Comparison of ENCODE assay signal across 1 cellular context in the genomic region with DNA sequence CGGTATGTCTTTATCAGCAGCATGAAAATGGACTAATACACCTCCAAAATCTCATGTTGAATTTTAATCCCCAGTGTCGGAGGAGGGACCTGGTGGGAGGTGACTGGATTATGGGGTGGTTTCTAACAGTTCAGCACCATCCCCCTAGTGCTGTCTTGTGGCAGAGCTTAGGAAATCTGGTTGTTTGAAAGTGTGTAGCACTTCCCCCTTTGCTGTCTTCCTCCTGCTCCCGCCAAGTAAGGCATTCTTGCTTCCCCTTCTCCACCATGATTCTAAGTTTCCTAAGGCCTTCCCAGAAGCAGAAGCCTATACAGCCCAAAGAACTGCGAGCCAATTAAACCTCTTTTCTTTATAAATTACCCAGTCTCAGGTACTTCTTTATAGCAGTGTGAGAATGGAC.
TF ChIP-seq lines count a peak whose summit lies in the region.

No MANE protein-coding gene starts in this region.

TF ChIP-seq in IMR-90, 13 proteins besides CTCF, POLR2A, EP300 and RAD21 (continued from another document):
- TF ChIP-seq, protein P1, sequence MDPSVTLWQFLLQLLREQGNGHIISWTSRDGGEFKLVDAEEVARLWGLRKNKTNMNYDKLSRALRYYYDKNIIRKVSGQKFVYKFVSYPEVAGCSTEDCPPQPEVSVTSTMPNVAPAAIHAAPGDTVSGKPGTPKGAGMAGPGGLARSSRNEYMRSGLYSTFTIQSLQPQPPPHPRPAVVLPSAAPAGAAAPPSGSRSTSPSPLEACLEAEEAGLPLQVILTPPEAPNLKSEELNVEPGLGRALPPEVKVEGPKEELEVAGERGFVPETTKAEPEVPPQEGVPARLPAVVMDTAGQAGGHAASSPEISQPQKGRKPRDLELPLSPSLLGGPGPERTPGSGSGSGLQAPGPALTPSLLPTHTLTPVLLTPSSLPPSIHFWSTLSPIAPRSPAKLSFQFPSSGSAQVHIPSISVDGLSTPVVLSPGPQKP (IDR thresholded peaks at IDR 0.05; ENCODE audit: borderline replicate concordance, low read depth, low read length), result no peak
- TF ChIP-seq, protein P2, sequence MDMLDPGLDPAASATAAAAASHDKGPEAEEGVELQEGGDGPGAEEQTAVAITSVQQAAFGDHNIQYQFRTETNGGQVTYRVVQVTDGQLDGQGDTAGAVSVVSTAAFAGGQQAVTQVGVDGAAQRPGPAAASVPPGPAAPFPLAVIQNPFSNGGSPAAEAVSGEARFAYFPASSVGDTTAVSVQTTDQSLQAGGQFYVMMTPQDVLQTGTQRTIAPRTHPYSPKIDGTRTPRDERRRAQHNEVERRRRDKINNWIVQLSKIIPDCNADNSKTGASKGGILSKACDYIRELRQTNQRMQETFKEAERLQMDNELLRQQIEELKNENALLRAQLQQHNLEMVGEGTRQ (IDR thresholded peaks at IDR 0.05; ENCODE audit: low read depth, low read length), result no peak
- TF ChIP-seq MXI1 (IDR thresholded peaks at IDR 0.05; ENCODE audit: borderline replicate concordance, low read depth, low read length) (no peak), RFX5 (IDR thresholded peaks at IDR 0.05; ENCODE audit: low read depth, low read length) (no peak), NFE2L2 (IDR thresholded peaks at IDR 0.05; ENCODE audit: low read depth, low read length) (no peak), MAFK (IDR thresholded peaks at IDR 0.05; ENCODE audit: low read depth, low read length) (no peak), SMC3 (IDR thresholded peaks at IDR 0.05; ENCODE audit: low read depth, low read length) (no peak), CEBPB (IDR thresholded peaks at IDR 0.05; ENCODE audit: low read depth, low read length) (no peak), FOS (IDR thresholded peaks at IDR 0.05; ENCODE audit: low read depth, low read length) (no peak), MAZ (IDR thresholded peaks at IDR 0.05; ENCODE audit: borderline replicate concordance, low read depth, low read length) (no peak)
TF ChIP-seq in IMR-90: peak in this region for 0.
